9 cellular contexts compared by ENCODE assay signal in the genomic region with DNA sequence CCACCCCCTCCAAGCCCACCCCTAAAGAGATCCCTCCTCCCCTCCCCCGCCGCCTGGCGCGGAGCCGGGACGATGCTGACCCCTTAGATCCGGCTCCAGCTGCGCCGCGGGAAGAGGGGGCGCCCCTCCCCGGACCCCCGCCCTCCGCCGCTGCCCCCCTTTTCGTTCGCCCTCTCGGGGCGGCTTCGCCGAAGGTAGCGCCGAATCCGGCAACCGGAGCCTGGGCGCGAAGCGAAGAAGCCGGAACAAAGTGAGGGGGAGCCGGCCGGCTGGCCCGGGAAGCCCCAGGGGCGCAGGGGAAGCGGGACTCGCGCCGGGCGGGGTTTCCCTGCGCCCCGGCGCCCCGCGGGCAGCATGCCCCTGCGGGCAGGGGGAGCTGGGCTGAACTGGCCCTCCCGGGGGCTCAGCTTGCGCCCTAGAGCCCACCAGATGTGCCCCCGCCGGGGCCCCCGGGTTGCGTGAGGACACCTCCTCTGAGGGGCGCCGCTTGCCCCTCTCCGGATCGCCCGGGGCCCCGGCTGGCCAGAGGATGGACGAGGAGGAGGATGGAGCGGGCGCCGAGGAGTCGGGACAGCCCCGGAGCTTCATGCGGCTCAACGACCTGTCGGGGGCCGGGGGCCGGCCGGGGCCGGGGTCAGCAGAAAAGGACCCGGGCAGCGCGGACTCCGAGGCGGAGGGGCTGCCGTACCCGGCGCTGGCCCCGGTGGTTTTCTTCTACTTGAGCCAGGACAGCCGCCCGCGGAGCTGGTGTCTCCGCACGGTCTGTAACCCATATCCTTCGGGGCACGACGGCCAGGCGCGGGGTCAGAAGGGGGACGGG. TPM values are rescaled to one million over a fixed set of nuclear protein-coding genes. Genes with fewer than 3 reads are reported as not detected.
DNase-seq lines count a peak whose midpoint lies in the region; TF ChIP-seq lines count a peak whose summit lies in the region.
"Had no signal": no experiment of that assay in that cellular context is flagged by ENCODE, and none has a peak within 500 bp of the region (broad histone marks: within the 10 kb centered on the region; RNA-seq: fewer than 3 reads in every experiment).

No MANE protein-coding gene starts in this region.

- DNase-seq in GM13977 (ENCODE audit: low spot score) (peak; percentile 74), ecto neural progenitor cell (ENCODE audit: low spot score) (peak; percentile 80), sigmoid colon (no peak), MV-4-11 (lab: John Stamatoyannopoulos, UW) (no peak)
- DNase-seq in stimulated activated CD4-positive, alpha-beta T cell treated with anti-CD3 and anti-CD28 coated beads, Interleukin-2, amount 100 ng/mL, for 48 hours, result no peak
- DNase-seq in stimulated activated naive CD4-positive, alpha-beta T cell treated with Interleukin-2 at 50 U/mL for 16 hours (lab: John Stamatoyannopoulos, UW), result no peak

- H3K4me3 ChIP-seq in HUES6 (ENCODE audit: low read depth, low read length), result peak overlapping the region; percentile 75
- peak overlapping the region; percentile 23 to 58 (median 50) for H3K4me3 ChIP-seq in sigmoid colon

- no peak for TF ChIP-seq EP300 in sigmoid colon (IDR thresholded peaks at IDR 0.05)

- whole genome bisulfite sequencing in sigmoid colon, 2 donors, result 1 to 2% methylated on average over 89 of the region's 89 CpGs

- no peak for TF ChIP-seq POLR2A in sigmoid colon (IDR thresholded peaks at IDR 0.05)

- H3K36me3 ChIP-seq in HUES6 (ENCODE audit: control insufficient read depth, insufficient read depth, low read length), result no peaks in the 10 kb centered on the region
- H3K36me3 ChIP-seq in sigmoid colon, result peaks cover 0 to 5% (median 0%) of the 10 kb centered on the region in 4 donors
- H3K36me3 ChIP-seq: neutrophil had no signal

- H3K9ac ChIP-seq in HUES6 (ENCODE audit: low read length), result no peak overlapping the region

- H3K9me3 ChIP-seq in HUES6 (ENCODE audit: control insufficient read depth, insufficient read depth, low read depth, low read length), result no peaks in the 10 kb centered on the region
- no peaks in the 10 kb centered on the region for H3K9me3 ChIP-seq in sigmoid colon
- H3K9me3 ChIP-seq: neutrophil had no signal

- H3K27ac ChIP-seq in HUES6 (ENCODE audit: low read depth, low read length) (no peak overlapping the region), sigmoid colon (peak overlapping the region in 1 of 4 donors; percentile 42)
- H3K27ac ChIP-seq: neutrophil had no signal

- H3K27me3 ChIP-seq in HUES6 (ENCODE audit: control insufficient read depth, insufficient read depth, low read length) (peaks cover 85% of the 10 kb centered on the region), sigmoid colon (peaks cover 27 to 82% (median 59%) of the 10 kb centered on the region in 3 donors)

- TF ChIP-seq CTCF in GM13977 (IDR thresholded peaks at IDR 0.05; ENCODE audit: extremely low read depth, insufficient read depth, missing control alignments) (no peak), sigmoid colon (IDR thresholded peaks at IDR 0.05) (no peak)

- H3K4me1 ChIP-seq in HUES6 (ENCODE audit: control insufficient read depth, insufficient read depth, low read length) (peaks cover 43% of the 10 kb centered on the region), sigmoid colon (peaks cover 0 to 55% (median 50%) of the 10 kb centered on the region in 4 donors)

- in situ Hi-C loops in GM13977 (cut with MboI; ENCODE audit: low pct_unique_long_range_greater_than_20kb, low sequenced_read_pairs, unreplicated experiment), result no loop called here

- intact Hi-C loops in sigmoid colon (cut with DNase I), result no loop called here

RNA-seq across cellular contexts. Expression of a gene that starts 0.6 kb away (rescaled TPM):
- 1 to 10 TPM in 1 of 4 donors, under 1 TPM in 3; 0.33 to 1.4 (median 0.59) TPM for total RNA-seq in sigmoid colon
- under 1 TPM in 2 of 3 donors, not detected in 1; under 0.01 to 0.20 TPM for polyA plus RNA-seq in sigmoid colon

RNA-seq across cellular contexts. Expression of a gene that starts 14.2 kb away (rescaled TPM):
- 10 to 100 TPM; 40.8 to 81.7 (median 58.6) TPM for total RNA-seq in sigmoid colon
- polyA plus RNA-seq in sigmoid colon, result 10 to 100 TPM; 24.0 to 45.1 (median 40.6) TPM

RNA-seq across cellular contexts. Expression of a gene that starts 28.6 kb away (rescaled TPM):
- not detected for total RNA-seq in sigmoid colon
- polyA plus RNA-seq in sigmoid colon, result 10 to 100 TPM; 23.4 to 31.7 (median 29.5) TPM
- total RNA-seq: HT1080 had no signal

RNA-seq across cellular contexts. Expression of a gene that starts 52.9 kb away (rescaled TPM):
- total RNA-seq in sigmoid colon, result 1 to 10 TPM in 3 of 4 donors, under 1 TPM in 1; 0.36 to 2.5 (median 1.7) TPM
- polyA plus RNA-seq in sigmoid colon, result 1 to 10 TPM in 1 of 3 donors, under 1 TPM in 1, not detected in 1; 0.23 to 2.1 TPM
- total RNA-seq: HT1080 had no signal

Comparison
In these comparisons a context has a peak if more than half of its experiments do, and no peak if none do; other contexts are left out.
1. DNase-seq: peak in GM13977 (single experiment) and ecto neural progenitor cell (single experiment); none in sigmoid colon (single experiment), MV-4-11 (single experiment), stimulated activated CD4-positive, alpha-beta T cell treated with anti-CD3 and anti-CD28 coated beads, Interleukin-2, amount 100 ng/mL, for 48 hours (0 of 2) and stimulated activated naive CD4-positive, alpha-beta T cell treated with Interleukin-2 at 50 U/mL for 16 hours (single experiment).